13 cellular contexts compared by ENCODE assay signal in the genomic region with DNA sequence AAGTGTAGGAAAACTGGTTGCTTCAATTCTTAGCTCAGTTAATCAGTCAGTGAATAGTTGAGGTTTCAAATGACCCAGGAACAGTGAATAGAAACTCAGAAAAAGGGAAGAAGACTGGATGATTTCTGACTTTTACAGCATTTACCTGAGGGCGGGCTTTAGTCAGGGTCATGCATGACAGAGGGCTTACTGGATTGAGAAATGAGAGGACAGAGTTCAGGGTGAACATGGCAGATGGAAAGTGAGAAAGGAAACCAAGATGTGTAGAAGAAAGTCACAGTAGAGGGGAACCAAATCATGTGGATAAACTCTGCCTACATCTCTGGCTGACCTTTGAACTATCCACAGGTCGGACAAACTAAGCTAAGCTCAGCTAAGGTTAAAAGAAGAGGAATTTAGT.
DNase-seq lines count a peak whose midpoint lies in the region; ATAC-seq, FAIRE-seq and TF ChIP-seq lines count a peak whose summit lies in the region.
"Had no signal": no experiment of that assay in that cellular context is flagged by ENCODE, and none has a peak within 500 bp of the region (broad histone marks: within the 10 kb centered on the region; RNA-seq: fewer than 3 reads in every experiment).

No MANE protein-coding gene starts in this region.

- DNase-seq in H1 (ENCODE audit: low read depth in 1 of 2, low spot score in 2 of 2) = no peak
- DNase-seq in activated T-cell treated with anti-CD3 and anti-CD28 coated beads, Interleukin-2, amount 50 U/mL, for 48 hours = no peak
- no peak for DNase-seq in type B pancreatic cell (ENCODE audit: extremely low spot score, unreplicated experiment)
- DNase-seq in effector CD4-positive, alpha-beta T cell = no peak
- DNase-seq in suprapubic skin (ENCODE audit: low spot score in 2 of 2) = no peak
- DNase-seq: amniotic stem cell; COR-L47; effector memory CD8-positive, alpha-beta T cell; SW 1271 had no signal

- H2BK120ac ChIP-seq in H1 (replicated peaks; ENCODE audit: low read depth, low read length) = no peak overlapping the region

- H3K36me3 Mint-ChIP-seq in type B pancreatic cell = no peaks in the 10 kb centered on the region

- H3K79me2 ChIP-seq in H1 (ENCODE audit: control insufficient read depth in 1 of 2, insufficient read depth in 2 of 2, low read length in 2 of 2) = no peaks in the 10 kb centered on the region

- H4K5ac ChIP-seq in H1 (ENCODE audit: insufficient read length, low read depth, low read length) = no peak overlapping the region

- no peaks in the 10 kb centered on the region for H4K20me1 ChIP-seq in H1 (replicated peaks in 1 of 2; ENCODE audit: control insufficient read depth in 1 of 2, insufficient read depth in 2 of 2, low read length in 2 of 2)

- TF ChIP-seq POLR2A in H1 (IDR thresholded peaks at IDR 0.05; ENCODE audit: control extremely low read depth in 1 of 2, low read depth in 2 of 2, low read length in 2 of 2) (no peak), suprapubic skin (IDR thresholded peaks at IDR 0.05) (no peak)

- no peak overlapping the region for H3K27ac Mint-ChIP-seq in type B pancreatic cell
- H3K27ac Mint-ChIP-seq: effector memory CD8-positive, alpha-beta T cell had no signal

- 0 out of 2 replicates have a peak overlapping the region, but pooled peaks have one; percentile 28 for H2AFZ ChIP-seq in H1 (ENCODE audit: low read length)

- no peak overlapping the region for H2BK15ac ChIP-seq in H1 (ENCODE audit: low read length)

- H3K9me3 ChIP-seq in H1 (ENCODE audit: insufficient read depth in 2 of 2, low read depth in 1 of 2, low read length in 1 of 2) = no peaks in the 10 kb centered on the region
- H3K9me3 ChIP-seq in suprapubic skin = no peaks in the 10 kb centered on the region

- H2BK5ac ChIP-seq in H1 (ENCODE audit: low read depth, low read length) = no peak overlapping the region

- H3K36me3 ChIP-seq in H1 (ENCODE audit: control insufficient read depth in 2 of 4, insufficient read depth in 4 of 4, low read length in 3 of 4) (no peaks in the 10 kb centered on the region), suprapubic skin (no peaks in the 10 kb centered on the region)

- ATAC-seq in GM18861 (IDR thresholded peaks at IDR 0.05; ENCODE audit: unreplicated experiment) (peak; percentile 96), GM21515 (IDR thresholded peaks at IDR 0.05; ENCODE audit: unreplicated experiment) (peak; percentile 93), HG03066 (IDR thresholded peaks at IDR 0.05; ENCODE audit: low read depth, unreplicated experiment) (peak; percentile 92)
- ATAC-seq: effector memory CD8-positive, alpha-beta T cell had no signal

- no peak overlapping the region for H3K9ac ChIP-seq in H1 (replicated peaks in 1 of 4; ENCODE audit: extremely low read depth in 1 of 4, low read depth in 3 of 4, low read length in 3 of 4)

- no peak overlapping the region for H3K18ac ChIP-seq in H1 (ENCODE audit: extremely low read depth, low read length)

- no peak overlapping the region for H3K14ac ChIP-seq in H1 (ENCODE audit: insufficient read length)

- no peaks in the 10 kb centered on the region for H3K27me3 Mint-ChIP-seq in type B pancreatic cell
- H3K27me3 Mint-ChIP-seq: effector memory CD8-positive, alpha-beta T cell had no signal

- POLR2A ChIA-PET in H1 (lab: Charles Lee; ENCODE audit: partially characterized antibody) = no interaction called here

- H3K56ac ChIP-seq in H1 (replicated peaks; ENCODE audit: insufficient read length, low read depth, low read length) = no peak overlapping the region

- H2BK12ac ChIP-seq in H1 (ENCODE audit: low read depth, low read length) = no peak overlapping the region

- H3K4ac ChIP-seq in H1 (replicated peaks; ENCODE audit: insufficient read length, low read depth, low read length) = no peak overlapping the region

- no peak overlapping the region for H2AK5ac ChIP-seq in H1 (ENCODE audit: low read depth, low read length)

- CTCF ChIA-PET in H1 (lab: Charles Lee; ENCODE audit: partially characterized antibody) = interaction anchor here (0.9 kb wide), 1 partner anchor 20 kb away, joined by 3 read pairs; no protein-coding TSS in a partner anchor

- H3K4me3 Mint-ChIP-seq in type B pancreatic cell = no peak overlapping the region
- H3K4me3 Mint-ChIP-seq: effector memory CD8-positive, alpha-beta T cell had no signal

- H3K23ac ChIP-seq in H1 (ENCODE audit: insufficient read length) = no peak overlapping the region

- no peaks in the 10 kb centered on the region for H3K79me1 ChIP-seq in H1 (ENCODE audit: low read depth, low read length)

- no peak overlapping the region for H4K8ac ChIP-seq in H1 (ENCODE audit: extremely low read depth, insufficient read depth, low read length)

- H3K27ac ChIP-seq in H1 (ENCODE audit: low read depth, low read length) (no peak overlapping the region), suprapubic skin (no peak overlapping the region)

- FAIRE-seq in H1 (lab: Jason Lieb, UNC) = no peak
- FAIRE-seq: H54 had no signal

- no peaks in the 10 kb centered on the region for H3K4me1 Mint-ChIP-seq in type B pancreatic cell (ENCODE audit: unreplicated experiment)

- H3K27me3 ChIP-seq in H1 (replicated peaks in 1 of 4; ENCODE audit: control insufficient read depth in 3 of 4, extremely low read depth in 1 of 4, insufficient read depth in 3 of 4, low read length in 3 of 4) = no peaks in the 10 kb centered on the region
- no peaks in the 10 kb centered on the region for H3K27me3 ChIP-seq in suprapubic skin

- TF ChIP-seq CTCF in H1 (IDR thresholded peaks at IDR 0.05; ENCODE audit: control extremely low read depth in 1 of 3, insufficient read depth in 1 of 3, low read depth in 1 of 3, low read length in 3 of 3) (no peak), type B pancreatic cell (conservative IDR thresholded peaks at IDR 0.05) (no peak), suprapubic skin (IDR thresholded peaks at IDR 0.05) (no peak)

- H4K91ac ChIP-seq in H1 (replicated peaks; ENCODE audit: insufficient read length, low read length) = no peak overlapping the region

- H3K23me2 ChIP-seq in H1 (ENCODE audit: low read depth, low read length) = no peaks in the 10 kb centered on the region

- no peak overlapping the region for H3K4me2 ChIP-seq in H1 (ENCODE audit: insufficient read depth in 1 of 2, low read depth in 2 of 2, low read length in 2 of 2)

- H3K4me3 ChIP-seq in H1 (ENCODE audit: extremely low read depth in 1 of 4, insufficient read depth in 2 of 4, low read depth in 3 of 4, low read length in 4 of 4) (no peak overlapping the region), suprapubic skin (no peak overlapping the region)

- TF ChIP-seq EP300 in H1 (IDR thresholded peaks at IDR 0.05; ENCODE audit: borderline replicate concordance in 1 of 2, low read depth in 2 of 2, low read length in 2 of 2) (no peak), suprapubic skin (IDR thresholded peaks at IDR 0.05) (no peak)

- 91% methylated on average over 2 of the region's 2 CpGs; no CpG with 5 or more reads in 1 of the 2 experiments for WGBS in H1 (ENCODE audit: extremely low coverage in 1 of 2, insufficient coverage in 1 of 2, insufficient read length in 1 of 2, insufficient replicate concordance in 2 of 2, low coverage in 1 of 2, low lambda C conversion rate in 2 of 2, missing lambda C conversion rate in 1 of 2), 2 experiments
- WGBS in suprapubic skin = 83% methylated on average over 2 of the region's 2 CpGs

- H2BK20ac ChIP-seq in H1 (ENCODE audit: low read length) = no peak overlapping the region

- TF ChIP-seq RAD21 in H1 (IDR thresholded peaks at IDR 0.05 in 1 of 2, conservative IDR thresholded peaks at IDR 0.05 in 1 of 2; ENCODE audit: low read depth in 2 of 2, low read length in 2 of 2) = no peak

- H3K4me1 ChIP-seq in H1 (replicated peaks in 1 of 4; ENCODE audit: control insufficient read depth in 3 of 4, insufficient read depth in 4 of 4, low read length in 3 of 4) (no peaks in the 10 kb centered on the region), suprapubic skin (no peaks in the 10 kb centered on the region)

- no peaks in the 10 kb centered on the region for H3K9me3 Mint-ChIP-seq in type B pancreatic cell

TF ChIP-seq in H1, 55 proteins besides CTCF, POLR2A, EP300 and RAD21:
- no peak for TF ChIP-seq BCL11A (IDR thresholded peaks at IDR 0.05; ENCODE audit: low read depth in 2 of 2, low read length in 2 of 2)
- no peak for TF ChIP-seq ZNF274 (IDR thresholded peaks at IDR 0.05; ENCODE audit: borderline replicate concordance, extremely low read depth, low read length)
- no peak for TF ChIP-seq NRF1 (IDR thresholded peaks at IDR 0.05; ENCODE audit: low read depth, low read length)
- no peak for TF ChIP-seq SP2 (IDR thresholded peaks at IDR 0.05; ENCODE audit: low read length)
- TF ChIP-seq CBX5 (IDR thresholded peaks at IDR 0.05; ENCODE audit: low read depth, low read length) = no peak
- TF ChIP-seq RBBP5 (IDR thresholded peaks at IDR 0.05; ENCODE audit: borderline replicate concordance, low read depth, low read length) = no peak
- TF ChIP-seq CHD2 (IDR thresholded peaks at IDR 0.05; ENCODE audit: low read length) = no peak
